16 cellular contexts compared by ENCODE assay signal in genomic region chr20:32192698-32193097, GRCh38. TPM values are rescaled to one million over a fixed set of nuclear protein-coding genes. Genes with fewer than 3 reads are reported as not detected.
DNase-seq lines count a peak whose midpoint lies in the region; ATAC-seq and TF ChIP-seq lines count a peak whose summit lies in the region.
"Had no signal": no experiment of that assay in that cellular context is flagged by ENCODE, and none has a peak within 500 bp of the region (broad histone marks: within the 10 kb centered on the region; RNA-seq: fewer than 3 reads in every experiment).

No MANE protein-coding gene starts in this region.

- H3K27ac Mint-ChIP-seq in CD4-positive, alpha-beta T cell, result peak overlapping the region; percentile 85
- peak overlapping the region in 5 of 8 donors; percentile 64 to 82 (median 75) for H3K27ac Mint-ChIP-seq in CD8-positive, alpha-beta memory T cell
- H3K27ac Mint-ChIP-seq in chondrocyte (ENCODE audit: unreplicated experiment) (peak overlapping the region; percentile 51), CD14-positive monocyte (peak overlapping the region in 2 of 7 donors; percentile 27 to 63)
- peak overlapping the region in 8 of 10 donors; percentile 15 to 90 (median 40) for H3K27ac Mint-ChIP-seq in naive thymus-derived CD8-positive, alpha-beta T cell
- H3K27ac Mint-ChIP-seq: activated B cell treated with CpG ODN at 0.5 μM for 24 hours; T-helper 2 cell treated with Interferon-gamma antibody and Interleukin-4, amounts not matched to agents 5 μg/mL and 100 μg/mL, for 36 hours had no signal

- no peak for TF ChIP-seq CTCF in CD4-positive, alpha-beta T cell (IDR thresholded peaks at IDR 0.05)
- no peak for TF ChIP-seq CTCF in chondrocyte (IDR thresholded peaks at IDR 0.05)
- no peak for TF ChIP-seq CTCF in omental fat pad (IDR thresholded peaks at IDR 0.05)
- TF ChIP-seq CTCF in CD14-positive monocyte (IDR thresholded peaks at IDR 0.05), result no peak

- H3K4me3 ChIP-seq in CD8-positive, alpha-beta memory T cell (ENCODE audit: low read length), result no peak overlapping the region
- H3K4me3 ChIP-seq: ascending aorta, SJSA1 had no signal

- intact Hi-C loops in CD4-positive, alpha-beta T cell (cut with DNase I, micrococcal nuclease), result no loop called here
- intact Hi-C loops in CD14-positive monocyte (cut with micrococcal nuclease), result no loop called here

- peak overlapping the region; percentile 71 for H3K4me3 Mint-ChIP-seq in CD4-positive, alpha-beta T cell
- peak overlapping the region in 1 of 7 donors; percentile 76 for H3K4me3 Mint-ChIP-seq in CD8-positive, alpha-beta memory T cell
- H3K4me3 Mint-ChIP-seq in chondrocyte (ENCODE audit: unreplicated experiment) (no peak overlapping the region), CD14-positive monocyte (no peak overlapping the region)
- no peak overlapping the region for H3K4me3 Mint-ChIP-seq in naive thymus-derived CD8-positive, alpha-beta T cell
- H3K4me3 Mint-ChIP-seq: activated B cell treated with CpG ODN at 0.5 μM for 24 hours; T-helper 2 cell treated with Interferon-gamma antibody and Interleukin-4, amounts not matched to agents 5 μg/mL and 100 μg/mL, for 36 hours had no signal

- no peak overlapping the region for H3K27ac ChIP-seq in CD4-positive, alpha-beta T cell (ENCODE audit: low read depth, low read length)
- H3K27ac ChIP-seq in CD8-positive, alpha-beta memory T cell (ENCODE audit: low read depth, low read length), result no peak overlapping the region
- H3K27ac ChIP-seq: ascending aorta, parathyroid adenoma, SJSA1 had no signal

- ATAC-seq in CD4-positive, alpha-beta T cell (ENCODE audit: poor library complexity), result no peak
- no peak for ATAC-seq in naive thymus-derived CD8-positive, alpha-beta T cell
- ATAC-seq in omental fat pad (ENCODE audit: low FRiP score), result no peak

- peaks cover 18% of the 10 kb centered on the region for H3K4me1 ChIP-seq in CD8-positive, alpha-beta memory T cell (ENCODE audit: insufficient read depth, low read length)

- no peaks in the 10 kb centered on the region for H3K27me3 Mint-ChIP-seq in CD4-positive, alpha-beta T cell
- peaks cover 0 to 3% of the 10 kb centered on the region in 2 donors for H3K27me3 Mint-ChIP-seq in CD8-positive, alpha-beta memory T cell
- H3K27me3 Mint-ChIP-seq in chondrocyte (ENCODE audit: low read depth) (no peaks in the 10 kb centered on the region), CD14-positive monocyte (ENCODE audit: low read depth in 3 of 3) (peaks cover 0 to 6% (median 6%) of the 10 kb centered on the region in 3 donors)
- H3K27me3 Mint-ChIP-seq in naive thymus-derived CD8-positive, alpha-beta T cell, result no peaks in the 10 kb centered on the region

- DNase-seq in CD4-positive, alpha-beta T cell, result no peak
- DNase-seq in CD8-positive, alpha-beta memory T cell, result no peak
- DNase-seq in chondrocyte (ENCODE audit: low spot score), result no peak
- no peak for DNase-seq in naive thymus-derived CD8-positive, alpha-beta T cell
- DNase-seq in omental fat pad (ENCODE audit: low spot score), result no peak
- no peak for DNase-seq in CD14-positive monocyte (ENCODE audit: low spot score)
- DNase-seq in occipital lobe (lab: John Stamatoyannopoulos, UW), result no peak
- DNase-seq: activated B cell treated with CpG ODN at 0.5 μM for 24 hours; activated gamma-delta T cell; AML-193; NCI-H2171 treated with DMSO at 0.1 percent for 48 hours; stimulated activated CD4-positive, alpha-beta T cell treated with anti-CD3 and anti-CD28 coated beads, Interleukin-2, amount 100 ng/mL, for 48 hours had no signal

- peaks cover 39% of the 10 kb centered on the region for H3K36me3 Mint-ChIP-seq in CD4-positive, alpha-beta T cell (ENCODE audit: low read depth)
- peaks cover 5 to 38% (median 9%) of the 10 kb centered on the region in 3 donors for H3K36me3 Mint-ChIP-seq in CD8-positive, alpha-beta memory T cell
- H3K36me3 Mint-ChIP-seq in chondrocyte (ENCODE audit: low read depth), result peaks cover 27% of the 10 kb centered on the region
- peaks cover 0 to 31% (median 8%) of the 10 kb centered on the region in 3 donors for H3K36me3 Mint-ChIP-seq in naive thymus-derived CD8-positive, alpha-beta T cell
- peaks cover 60 to 63% of the 10 kb centered on the region in 2 donors for H3K36me3 Mint-ChIP-seq in CD14-positive monocyte

- POLR2A ChIA-PET in CD4-positive, alpha-beta T cell (lab: Charles Lee), result no interaction called here
- POLR2A ChIA-PET in CD8-positive, alpha-beta memory T cell (lab: Charles Lee), result no interaction called here
- POLR2A ChIA-PET in naive thymus-derived CD8-positive, alpha-beta T cell (lab: Charles Lee), result no interaction called here

- H3K9me3 Mint-ChIP-seq in CD4-positive, alpha-beta T cell, result no peaks in the 10 kb centered on the region
- no peaks in the 10 kb centered on the region for H3K9me3 Mint-ChIP-seq in CD8-positive, alpha-beta memory T cell
- H3K9me3 Mint-ChIP-seq in chondrocyte (ENCODE audit: low read depth) (no peaks in the 10 kb centered on the region), CD14-positive monocyte (peaks cover 0 to 3% (median 0%) of the 10 kb centered on the region in 7 donors)
- H3K9me3 Mint-ChIP-seq in naive thymus-derived CD8-positive, alpha-beta T cell, result no peaks in the 10 kb centered on the region
- H3K9me3 Mint-ChIP-seq: activated B cell treated with CpG ODN at 0.5 μM for 24 hours; T-helper 2 cell treated with Interferon-gamma antibody and Interleukin-4, amounts not matched to agents 5 μg/mL and 100 μg/mL, for 36 hours had no signal

- H3K27me3 ChIP-seq in CD4-positive, alpha-beta T cell (ENCODE audit: control insufficient read depth, insufficient read depth, low read length), result no peaks in the 10 kb centered on the region
- no peaks in the 10 kb centered on the region for H3K27me3 ChIP-seq in CD8-positive, alpha-beta memory T cell (ENCODE audit: insufficient read depth, low read length, poor library complexity, severe bottlenecking)
- H3K27me3 ChIP-seq: ascending aorta, SJSA1 had no signal

- peaks cover 36% of the 10 kb centered on the region for H3K4me1 Mint-ChIP-seq in CD4-positive, alpha-beta T cell (ENCODE audit: low read depth)
- peaks cover 24 to 32% (median 31%) of the 10 kb centered on the region in 3 donors for H3K4me1 Mint-ChIP-seq in CD8-positive, alpha-beta memory T cell
- peaks cover 31% of the 10 kb centered on the region for H3K4me1 Mint-ChIP-seq in chondrocyte (ENCODE audit: low read depth)
- peaks cover 17 to 37% (median 29%) of the 10 kb centered on the region in 4 donors for H3K4me1 Mint-ChIP-seq in naive thymus-derived CD8-positive, alpha-beta T cell
- H3K4me1 Mint-ChIP-seq in CD14-positive monocyte, result peaks cover 30% of the 10 kb centered on the region

- CTCF ChIA-PET in CD4-positive, alpha-beta T cell (lab: Charles Lee), result no interaction called here
- CTCF ChIA-PET in CD8-positive, alpha-beta memory T cell (lab: Charles Lee), result no interaction called here

- H3K36me3 ChIP-seq in CD8-positive, alpha-beta memory T cell (ENCODE audit: insufficient read depth, low read length), result peaks cover 10% of the 10 kb centered on the region

- H3K9me3 ChIP-seq in CD4-positive, alpha-beta T cell (ENCODE audit: control insufficient read depth, low read length), result no peaks in the 10 kb centered on the region
- no peaks in the 10 kb centered on the region for H3K9me3 ChIP-seq in CD8-positive, alpha-beta memory T cell (ENCODE audit: low read length)
- H3K9me3 ChIP-seq: ascending aorta had no signal

RNA-seq across cellular contexts. Expression of gene PLAGL2, which starts 14.8 kb away (rescaled TPM):
- total RNA-seq in CD4-positive, alpha-beta T cell, result 10 to 100 TPM; 15.6 to 16.9 TPM
- 100 to 1,000 TPM; 120 to 121 TPM for total RNA-seq in CD8-positive, alpha-beta memory T cell
- polyA plus RNA-seq in CD8-positive, alpha-beta memory T cell, result 4.4 TPM
- total RNA-seq in chondrocyte (9.1 to 16.9 TPM (median 16.4 TPM) in 3 replicates), omental fat pad (10 to 100 TPM in 2 of 4 donors, 1 to 10 TPM in 2; 4.1 to 12.5 (median 8.1) TPM), occipital lobe (1.2 TPM)
- total RNA-seq in naive thymus-derived CD8-positive, alpha-beta T cell, result 10 to 100 TPM; 12.9 to 14.5 TPM
- 1 to 10 TPM; 1.2 to 4.2 (median 2.5) TPM for polyA plus RNA-seq in naive thymus-derived CD8-positive, alpha-beta T cell
- polyA plus RNA-seq in CD14-positive monocyte, result 10 to 100 TPM in 1 of 2 donors, 1 to 10 TPM in 1; 6.2 to 14.7 TPM

RNA-seq across cellular contexts. Expression of gene POFUT1, which starts 15.0 kb away (rescaled TPM):
- 1 to 10 TPM; 7.5 to 8.8 TPM for total RNA-seq in CD4-positive, alpha-beta T cell
- total RNA-seq in CD8-positive, alpha-beta memory T cell, result 10 to 100 TPM; 87.1 to 88.8 TPM
- polyA plus RNA-seq in CD8-positive, alpha-beta memory T cell, result 15.8 TPM
- 61.6 to 68.3 TPM (median 66.4 TPM) in 3 replicates for total RNA-seq in chondrocyte
- total RNA-seq in naive thymus-derived CD8-positive, alpha-beta T cell, result 10 to 100 TPM; 15.4 to 21.8 TPM
- 10 to 100 TPM; 10.7 to 15.0 (median 12.2) TPM for polyA plus RNA-seq in naive thymus-derived CD8-positive, alpha-beta T cell
- total RNA-seq in omental fat pad, result 10 to 100 TPM; 23.1 to 38.0 (median 27.8) TPM
- polyA plus RNA-seq in CD14-positive monocyte, result 10 to 100 TPM; 11.8 to 22.8 TPM
- total RNA-seq in occipital lobe, result 18.1 TPM
